ENCODE assay signal across 8 cellular contexts in genomic region chr6:112780498-112781096, GRCh38.
DNase-seq lines count a peak whose midpoint lies in the region; ATAC-seq and TF ChIP-seq lines count a peak whose summit lies in the region.

No MANE protein-coding gene starts in this region.

- H3K4me2 ChIP-seq in DND-41 (ENCODE audit: insufficient read depth, low read length): no peak overlapping the region

- H3K36me3 Mint-ChIP-seq in activated CD4-positive, alpha-beta memory T cell treated with anti-CD3 and anti-CD28 coated beads, Interleukin-2, amount 10 ng/mL, durations not matched to agents 7 days and 5 days (ENCODE audit: low read depth): no peaks in the 10 kb centered on the region
- no peaks in the 10 kb centered on the region for H3K36me3 Mint-ChIP-seq in progenitor cell of endocrine pancreas (ENCODE audit: insufficient read depth)
- no peaks in the 10 kb centered on the region for H3K36me3 Mint-ChIP-seq in naive thymus-derived CD8-positive, alpha-beta T cell

- no peaks in the 10 kb centered on the region for H3K4me1 ChIP-seq in DND-41 (ENCODE audit: insufficient read depth, low read length)

- no peak overlapping the region for H3K27ac ChIP-seq in DND-41 (ENCODE audit: low read length)

- TF ChIP-seq CTCF in DND-41 (IDR thresholded peaks at IDR 0.05; ENCODE audit: borderline replicate concordance, extremely low read depth, low read length, poor library complexity, severe bottlenecking): peak; percentile 60
- TF ChIP-seq CTCF in progenitor cell of endocrine pancreas (IDR thresholded peaks at IDR 0.05; ENCODE audit: unreplicated experiment): peak; percentile 91

- no peak overlapping the region for H3K4me3 ChIP-seq in DND-41 (ENCODE audit: low read depth in 1 of 2, low read length in 2 of 2)

- DNase-seq in DND-41 (peak; percentile 34), NCI-H2171 (lab: John Stamatoyannopoulos, UW) (peak; percentile 41), Right ventricle myocardium superior (peak; percentile 45), progenitor cell of endocrine pancreas (ENCODE audit: low spot score, unreplicated experiment) (peak; percentile 66)
- DNase-seq in activated CD4-positive, alpha-beta memory T cell treated with anti-CD3 and anti-CD28 coated beads, Interleukin-2, amount 10 ng/mL, durations not matched to agents 7 days and 5 days: peak; percentile 25
- DNase-seq in naive thymus-derived CD8-positive, alpha-beta T cell: no peak

- H2AFZ ChIP-seq in DND-41 (ENCODE audit: low read depth, low read length): no peak overlapping the region

- no peak overlapping the region for H3K9ac ChIP-seq in DND-41 (ENCODE audit: low read depth, low read length)

- no peaks in the 10 kb centered on the region for H3K27me3 ChIP-seq in DND-41 (ENCODE audit: insufficient read depth, low read length, poor library complexity)

- H3K79me2 ChIP-seq in DND-41 (ENCODE audit: insufficient read depth, low read length): no peaks in the 10 kb centered on the region

- POLR2A ChIA-PET in activated CD4-positive, alpha-beta memory T cell treated with anti-CD3 and anti-CD28 coated beads, Interleukin-2, amount 10 ng/mL, durations not matched to agents 7 days and 5 days (lab: Charles Lee): no interaction called here
- POLR2A ChIA-PET in naive thymus-derived CD8-positive, alpha-beta T cell (lab: Charles Lee): no interaction called here

- H3K36me3 ChIP-seq in DND-41 (ENCODE audit: insufficient read depth, low read length): no peaks in the 10 kb centered on the region

- H3K4me3 Mint-ChIP-seq in activated CD4-positive, alpha-beta memory T cell treated with anti-CD3 and anti-CD28 coated beads, Interleukin-2, amount 10 ng/mL, durations not matched to agents 7 days and 5 days: no peak overlapping the region
- no peak overlapping the region for H3K4me3 Mint-ChIP-seq in progenitor cell of endocrine pancreas (ENCODE audit: low read depth)
- no peak overlapping the region for H3K4me3 Mint-ChIP-seq in naive thymus-derived CD8-positive, alpha-beta T cell

- no peaks in the 10 kb centered on the region for H3K27me3 Mint-ChIP-seq in activated CD4-positive, alpha-beta memory T cell treated with anti-CD3 and anti-CD28 coated beads, Interleukin-2, amount 10 ng/mL, durations not matched to agents 7 days and 5 days
- H3K27me3 Mint-ChIP-seq in progenitor cell of endocrine pancreas: no peaks in the 10 kb centered on the region
- peaks cover 0 to 2% (median 0%) of the 10 kb centered on the region in 5 donors for H3K27me3 Mint-ChIP-seq in naive thymus-derived CD8-positive, alpha-beta T cell

- intact Hi-C loops in Right ventricle myocardium superior (cut with DNase I): loop anchor here (10.0 kb wide), 2 partner anchors 404 to 1124 kb away; no protein-coding TSS in a partner anchor

- no peak overlapping the region for H3K27ac Mint-ChIP-seq in activated CD4-positive, alpha-beta memory T cell treated with anti-CD3 and anti-CD28 coated beads, Interleukin-2, amount 10 ng/mL, durations not matched to agents 7 days and 5 days
- no peak overlapping the region for H3K27ac Mint-ChIP-seq in progenitor cell of endocrine pancreas
- H3K27ac Mint-ChIP-seq in naive thymus-derived CD8-positive, alpha-beta T cell: no peak overlapping the region

- no peaks in the 10 kb centered on the region for H3K4me1 Mint-ChIP-seq in activated CD4-positive, alpha-beta memory T cell treated with anti-CD3 and anti-CD28 coated beads, Interleukin-2, amount 10 ng/mL, durations not matched to agents 7 days and 5 days
- H3K4me1 Mint-ChIP-seq in progenitor cell of endocrine pancreas (ENCODE audit: low read depth): peaks cover 8% of the 10 kb centered on the region
- H3K4me1 Mint-ChIP-seq in naive thymus-derived CD8-positive, alpha-beta T cell: no peaks in the 10 kb centered on the region

- no peaks in the 10 kb centered on the region for H4K20me1 ChIP-seq in DND-41 (ENCODE audit: insufficient read depth, low read length)

- CTCF ChIA-PET in activated CD4-positive, alpha-beta memory T cell treated with anti-CD3 and anti-CD28 coated beads, Interleukin-2, amount 10 ng/mL, durations not matched to agents 7 days and 5 days (lab: Charles Lee): no interaction called here

- ATAC-seq in DND-41 (ENCODE audit: insufficient read depth, low read depth) (peak; percentile 69; the same call in 2 of the 3 replicates), GM19372 (IDR thresholded peaks at IDR 0.05; ENCODE audit: low read depth, unreplicated experiment) (peak; percentile 94), HG03196 (IDR thresholded peaks at IDR 0.05; ENCODE audit: unreplicated experiment) (peak; percentile 95), Right ventricle myocardium superior (ENCODE audit: poor library complexity) (peak; percentile 94)
- no peak for ATAC-seq in naive thymus-derived CD8-positive, alpha-beta T cell

- no peaks in the 10 kb centered on the region for H3K9me3 Mint-ChIP-seq in activated CD4-positive, alpha-beta memory T cell treated with anti-CD3 and anti-CD28 coated beads, Interleukin-2, amount 10 ng/mL, durations not matched to agents 7 days and 5 days
- no peaks in the 10 kb centered on the region for H3K9me3 Mint-ChIP-seq in progenitor cell of endocrine pancreas (ENCODE audit: low read depth)
- peaks cover 0 to 1% (median 0%) of the 10 kb centered on the region in 9 donors for H3K9me3 Mint-ChIP-seq in naive thymus-derived CD8-positive, alpha-beta T cell

- H3K9me3 ChIP-seq in DND-41 (ENCODE audit: insufficient read depth, low read length, severe bottlenecking): no peaks in the 10 kb centered on the region

Comparison
In these comparisons a context has a peak if more than half of its experiments do, and no peak if none do; other contexts are left out.
1. ATAC-seq: peak in DND-41 (single experiment), GM19372 (single experiment), HG03196 (single experiment) and Right ventricle myocardium superior (single experiment); none in naive thymus-derived CD8-positive, alpha-beta T cell (0 of 2).
2. DNase-seq: peak in DND-41 (single experiment), NCI-H2171 (single experiment), activated CD4-positive, alpha-beta memory T cell treated with anti-CD3 and anti-CD28 coated beads, Interleukin-2, amount 10 ng/mL, durations not matched to agents 7 days and 5 days (single experiment), Right ventricle myocardium superior (single experiment) and progenitor cell of endocrine pancreas (single experiment); none in naive thymus-derived CD8-positive, alpha-beta T cell (0 of 10).